24 cellular contexts compared by ENCODE assay signal in the genomic region with DNA sequence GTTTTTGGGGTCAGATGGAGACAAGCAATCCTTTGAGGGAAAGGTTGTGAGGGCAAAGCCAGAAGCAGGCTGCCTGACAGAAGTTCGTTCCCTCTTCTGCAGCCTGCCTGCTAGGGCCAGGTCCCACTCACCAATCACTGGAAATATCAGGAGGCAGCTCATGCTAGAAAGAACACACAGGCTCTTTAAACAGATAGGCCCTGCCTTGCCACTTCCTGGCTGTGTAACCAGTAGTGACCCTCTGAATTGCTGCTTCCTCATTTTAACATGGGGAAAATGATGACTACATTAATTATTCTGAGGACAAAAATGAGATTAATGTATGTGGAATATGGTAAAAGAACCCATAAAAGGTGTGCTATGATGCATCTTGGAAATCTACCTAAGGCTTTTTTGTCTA. TPM values are rescaled to one million over a fixed set of nuclear protein-coding genes. Genes with fewer than 3 reads are reported as not detected.
DNase-seq lines count a peak whose midpoint lies in the region; ATAC-seq and TF ChIP-seq lines count a peak whose summit lies in the region.
"Had no signal": no experiment of that assay in that cellular context is flagged by ENCODE, and none has a peak within 500 bp of the region (broad histone marks: within the 10 kb centered on the region; RNA-seq: fewer than 3 reads in every experiment).

No MANE protein-coding gene starts in this region.

- TF ChIP-seq CTCF in endodermal cell (conservative IDR thresholded peaks at IDR 0.05) (no peak), uterus (IDR thresholded peaks at IDR 0.05) (no peak)

- CTCF ChIA-PET in activated naive CD4-positive, alpha-beta T cell treated with anti-CD3 and anti-CD28 coated beads, Interleukin-2, amount 10 ng/mL, durations not matched to agents 7 days and 5 days (lab: Charles Lee) = interaction anchor here (1.6 kb wide), 1 partner anchor 178 kb away, joined by 7 read pairs; no protein-coding TSS in a partner anchor

- 81 to 86% methylated on average over 1 of the region's 1 CpG for WGBS in endodermal cell (ENCODE audit: insufficient coverage in 1 of 2, insufficient read length in 1 of 2), 2 experiments

- H3K4me3 Mint-ChIP-seq in activated naive CD4-positive, alpha-beta T cell treated with anti-CD3 and anti-CD28 coated beads, Interleukin-2, amount 10 ng/mL, durations not matched to agents 7 days and 5 days = no peak overlapping the region
- H3K4me3 Mint-ChIP-seq in endodermal cell = no peak overlapping the region
- H3K4me3 Mint-ChIP-seq: activated CD8-positive, alpha-beta memory T cell treated with anti-CD3 and anti-CD28 coated beads, Interleukin-2, amount 10 ng/mL, durations not matched to agents 7 days and 5 days; activated naive CD4-positive, alpha-beta T cell treated with anti-CD3 and anti-CD28 coated beads for 36 hours; effector memory CD8-positive, alpha-beta T cell; T-helper 17 cell had no signal

- H3K27ac Mint-ChIP-seq in activated naive CD4-positive, alpha-beta T cell treated with anti-CD3 and anti-CD28 coated beads, Interleukin-2, amount 10 ng/mL, durations not matched to agents 7 days and 5 days = peak overlapping the region; percentile 9
- H3K27ac Mint-ChIP-seq in endodermal cell = no peak overlapping the region
- H3K27ac Mint-ChIP-seq: activated CD8-positive, alpha-beta memory T cell treated with anti-CD3 and anti-CD28 coated beads, Interleukin-2, amount 10 ng/mL, durations not matched to agents 7 days and 5 days; activated naive CD4-positive, alpha-beta T cell treated with anti-CD3 and anti-CD28 coated beads for 36 hours; T-helper 17 cell had no signal

- H3K27ac ChIP-seq in endodermal cell (ENCODE audit: low read depth, low read length) (peak overlapping the region; percentile 12), uterus (peak overlapping the region; percentile 41 to 65)
- H3K27ac ChIP-seq: C4-2B, GM23248, suprapubic skin had no signal

- no peaks in the 10 kb centered on the region for H3K27me3 Mint-ChIP-seq in activated naive CD4-positive, alpha-beta T cell treated with anti-CD3 and anti-CD28 coated beads, Interleukin-2, amount 10 ng/mL, durations not matched to agents 7 days and 5 days
- H3K27me3 Mint-ChIP-seq in endodermal cell (ENCODE audit: insufficient read depth) = no peaks in the 10 kb centered on the region
- H3K27me3 Mint-ChIP-seq: activated CD8-positive, alpha-beta memory T cell treated with anti-CD3 and anti-CD28 coated beads, Interleukin-2, amount 10 ng/mL, durations not matched to agents 7 days and 5 days; effector memory CD8-positive, alpha-beta T cell; T-helper 17 cell had no signal

- H3K4me1 ChIP-seq in endodermal cell (ENCODE audit: control insufficient read depth, insufficient read depth, low read length) = no peaks in the 10 kb centered on the region
- H3K4me1 ChIP-seq in uterus = peaks cover 3 to 25% of the 10 kb centered on the region in 2 donors
- H3K4me1 ChIP-seq: suprapubic skin had no signal

- H3K36me3 ChIP-seq in endodermal cell (ENCODE audit: control insufficient read depth, insufficient read depth, low read length) = peaks cover 63% of the 10 kb centered on the region
- no peaks in the 10 kb centered on the region for H3K36me3 ChIP-seq in uterus

- H3K9me3 Mint-ChIP-seq in activated naive CD4-positive, alpha-beta T cell treated with anti-CD3 and anti-CD28 coated beads, Interleukin-2, amount 10 ng/mL, durations not matched to agents 7 days and 5 days = no peaks in the 10 kb centered on the region
- H3K9me3 Mint-ChIP-seq in endodermal cell = no peaks in the 10 kb centered on the region
- H3K9me3 Mint-ChIP-seq: activated naive CD4-positive, alpha-beta T cell treated with anti-CD3 and anti-CD28 coated beads for 36 hours; effector memory CD8-positive, alpha-beta T cell had no signal

- H3K27me3 ChIP-seq in endodermal cell (ENCODE audit: control insufficient read depth, insufficient read depth, low read length, poor library complexity, severe bottlenecking) = no peaks in the 10 kb centered on the region
- H3K27me3 ChIP-seq in uterus = no peaks in the 10 kb centered on the region
- H3K27me3 ChIP-seq: heart left ventricle, suprapubic skin had no signal

- no peaks in the 10 kb centered on the region for H3K4me1 Mint-ChIP-seq in activated naive CD4-positive, alpha-beta T cell treated with anti-CD3 and anti-CD28 coated beads, Interleukin-2, amount 10 ng/mL, durations not matched to agents 7 days and 5 days
- H3K4me1 Mint-ChIP-seq in endodermal cell = no peaks in the 10 kb centered on the region

- H3K4me3 ChIP-seq in endodermal cell (ENCODE audit: low read length) = no peak overlapping the region
- no peak overlapping the region for H3K4me3 ChIP-seq in uterus
- H3K4me3 ChIP-seq: GM23248, heart left ventricle, suprapubic skin had no signal

- H3K9me3 ChIP-seq in endodermal cell (ENCODE audit: control insufficient read depth, low read length) = no peaks in the 10 kb centered on the region
- no peaks in the 10 kb centered on the region for H3K9me3 ChIP-seq in uterus
- H3K9me3 ChIP-seq: heart left ventricle, suprapubic skin had no signal

- ATAC-seq in HG03442 (IDR thresholded peaks at IDR 0.05; ENCODE audit: unreplicated experiment) = no peak
- ATAC-seq: activated CD8-positive, alpha-beta memory T cell treated with anti-CD3 and anti-CD28 coated beads, Interleukin-2, amount 10 ng/mL, durations not matched to agents 7 days and 5 days; effector memory CD8-positive, alpha-beta T cell; heart left ventricle; T-helper 17 cell had no signal

- peaks cover 31% of the 10 kb centered on the region for H3K36me3 Mint-ChIP-seq in activated naive CD4-positive, alpha-beta T cell treated with anti-CD3 and anti-CD28 coated beads, Interleukin-2, amount 10 ng/mL, durations not matched to agents 7 days and 5 days
- peaks cover 69% of the 10 kb centered on the region for H3K36me3 Mint-ChIP-seq in endodermal cell (ENCODE audit: low read depth)

- TF ChIP-seq POLR2A in uterus (IDR thresholded peaks at IDR 0.05) = no peak

- intact Hi-C loops in uterus (cut with DNase I; ENCODE audit: low total_unique reads) (no loop called here), posterior vena cava (cut with DNase I) (loop anchor here in 1 of 2 donors (10.0 kb wide), 1 partner anchor 179 kb away; no protein-coding TSS in a partner anchor)

- no peak overlapping the region for H3K9ac ChIP-seq in endodermal cell (ENCODE audit: extremely low read depth, low read length, poor library complexity, severe bottlenecking)
- H3K9ac ChIP-seq: GM23248 had no signal

- no peak for DNase-seq in activated naive CD4-positive, alpha-beta T cell treated with anti-CD3 and anti-CD28 coated beads, Interleukin-2, amount 10 ng/mL, durations not matched to agents 7 days and 5 days
- DNase-seq in activated naive CD4-positive, alpha-beta T cell (lab: John Stamatoyannopoulos, UW) = no peak
- peak; percentile 81 for DNase-seq in OCI-M1 (lab: John Stamatoyannopoulos, UW)
- no peak for DNase-seq in endodermal cell
- no peak for DNase-seq in uterus
- DNase-seq in posterior vena cava (ENCODE audit: low spot score) = no peak
- no peak for DNase-seq in stimulated activated CD4-positive, alpha-beta T cell treated with anti-CD3 and anti-CD28 coated beads, Interleukin-4, amount 100 ng/mL, for 24 hours
- DNase-seq: activated CD4-positive, alpha-beta T cell treated with anti-CD3 and anti-CD28 coated beads for 1 hour; activated CD8-positive, alpha-beta memory T cell treated with anti-CD3 and anti-CD28 coated beads, Interleukin-2, amount 10 ng/mL, durations not matched to agents 7 days and 5 days; activated naive CD4-positive, alpha-beta T cell treated with anti-CD3 and anti-CD28 coated beads for 36 hours; effector memory CD8-positive, alpha-beta T cell; GM23248; heart left ventricle; NCI-H1930; SHP77 treated with DMSO at 0.1 percent for 48 hours; stimulated activated CD4-positive, alpha-beta T cell treated with anti-CD3 and anti-CD28 coated beads, Interleukin-2, amount 100 ng/mL, for 48 hours; T-helper 17 cell had no signal

RNA-seq across cellular contexts. Expression of a gene that starts 50.5 kb away (rescaled TPM):
- total RNA-seq in endodermal cell = not detected
- not detected for polyA plus RNA-seq in endodermal cell (2013, experiment 1 of 2)
- not detected for polyA plus RNA-seq in endodermal cell (2013, experiment 2 of 2)
- total RNA-seq in uterus = under 1 TPM in 1 of 4 donors, not detected in 3; 0.35 TPM
- under 1 TPM in 1 of 2 donors, not detected in 1; 0.38 TPM for total RNA-seq in posterior vena cava
- total RNA-seq: activated CD8-positive, alpha-beta memory T cell treated with anti-CD3 and anti-CD28 coated beads, Interleukin-2, amount 10 ng/mL, durations not matched to agents 7 days and 5 days; activated naive CD4-positive, alpha-beta T cell treated with anti-CD3 and anti-CD28 coated beads for 36 hours; chondrocyte; GM23248; lower leg skin; NCI-H460; osteocyte; suprapubic skin had no signal
- polyA plus RNA-seq: GM23248, heart left ventricle had no signal
